1 cellular context compared by ENCODE assay signal in genomic region chr13:110132178-110132975, GRCh38.
TF ChIP-seq lines count a peak whose summit lies in the region.

No MANE protein-coding gene starts in this region.

TF ChIP-seq in GM23338, 12 proteins besides CTCF, POLR2A, EP300 and RAD21 (continued from another document):
- no peak for TF ChIP-seq ZNF462 (CRISPR knock-in tag; IDR thresholded peaks at IDR 0.05)
